35 cellular contexts compared by ENCODE assay signal in genomic region chr15:80768158-80768557, GRCh38. TPM values are rescaled to one million over a fixed set of nuclear protein-coding genes. Genes with fewer than 3 reads are reported as not detected.
"Had no signal": no experiment of that assay in that cellular context is flagged by ENCODE, and none has a peak within 500 bp of the region (broad histone marks: within the 10 kb centered on the region; RNA-seq: fewer than 3 reads in every experiment).

No MANE protein-coding gene starts in this region.

- H3K36me3 Mint-ChIP-seq: activated CD8-positive, alpha-beta memory T cell treated with anti-CD3 and anti-CD28 coated beads, Interleukin-2, amount 10 ng/mL, durations not matched to agents 7 days and 5 days; activated naive CD4-positive, alpha-beta T cell treated with anti-CD3 and anti-CD28 coated beads, Interleukin-2, amount 10 ng/mL, durations not matched to agents 7 days and 5 days; activated naive CD4-positive, alpha-beta T cell treated with anti-CD3 and anti-CD28 coated beads, Interleukin-2, amount 50 U/mL, for 24 hours; activated naive CD8-positive, alpha-beta T cell; activated naive CD8-positive, alpha-beta T cell treated with anti-CD3 and anti-CD28 coated beads, Interleukin-2, amount 10 ng/mL, durations not matched to agents 7 days and 5 days; brain had no signal

- H3K4me3 ChIP-seq: ascending aorta, cardiac muscle cell had no signal

- H3K36me3 ChIP-seq: ascending aorta, cardiac muscle cell had no signal

- H3K9me3 Mint-ChIP-seq: activated B cell treated with CpG ODN at 0.5 μM for 24 hours; activated CD4-positive, alpha-beta memory T cell treated with anti-CD3 and anti-CD28 coated beads, Interleukin-2, amount 10 ng/mL, durations not matched to agents 7 days and 5 days; activated CD4-positive, alpha-beta T cell treated with anti-CD3 and anti-CD28 coated beads, Interleukin-2, amount 10 ng/mL, durations not matched to agents 7 days and 5 days; activated naive CD4-positive, alpha-beta T cell treated with anti-CD3 and anti-CD28 coated beads, Interleukin-2, amount 10 ng/mL, durations not matched to agents 7 days and 5 days; activated naive CD4-positive, alpha-beta T cell treated with anti-CD3 and anti-CD28 coated beads, Interleukin-2, amount 50 U/mL, for 24 hours; activated naive CD8-positive, alpha-beta T cell treated with anti-CD3 and anti-CD28 coated beads, Interleukin-2, amount 10 ng/mL, durations not matched to agents 7 days and 5 days; activated naive CD8-positive, alpha-beta T cell treated with anti-CD3 and anti-CD28 coated beads, Interleukin-2, amount 50 U/mL, for 24 hours; activated T-cell treated with anti-CD3 and anti-CD28 coated beads, Interleukin-2, amount 50 U/mL, for 24 hours; activated T-helper 2 cell treated with anti-CD3 and anti-CD28 coated beads, Interferon-gamma antibody, Interleukin-2, Interleukin-4, amounts not matched to agents 10 μg/mL and 5 μg/mL and 100 μg/mL, durations not matched to agents 14 hours and 24 hours and 36 hours; central memory CD8-positive, alpha-beta T cell; T-helper 1 cell treated with Interleukin-12 subunit alpha and Interleukin-12 subunit beta and Interleukin-4 antibody, amounts not matched to agents 30 μg/mL and 1 μg/mL, for 36 hours; T-helper 2 cell treated with Interferon-gamma antibody and Interleukin-4, amounts not matched to agents 5 μg/mL and 100 μg/mL, for 36 hours had no signal

- H3K27ac Mint-ChIP-seq: activated B cell treated with CpG ODN at 0.5 μM for 24 hours; activated CD4-positive, alpha-beta memory T cell treated with anti-CD3 and anti-CD28 coated beads, Interleukin-2, amount 10 ng/mL, durations not matched to agents 7 days and 5 days; activated CD4-positive, alpha-beta T cell treated with anti-CD3 and anti-CD28 coated beads, Interleukin-2, amount 10 ng/mL, durations not matched to agents 7 days and 5 days; activated CD8-positive, alpha-beta memory T cell treated with anti-CD3 and anti-CD28 coated beads, Interleukin-2, amount 10 ng/mL, durations not matched to agents 7 days and 5 days; activated CD8-positive, alpha-beta T cell treated with anti-CD3 and anti-CD28 coated beads, Interleukin-2, amount 10 ng/mL, durations not matched to agents 7 days and 5 days; activated naive CD4-positive, alpha-beta T cell treated with anti-CD3 and anti-CD28 coated beads, Interleukin-2, amount 10 ng/mL, durations not matched to agents 7 days and 5 days; activated naive CD4-positive, alpha-beta T cell treated with anti-CD3 and anti-CD28 coated beads, Interleukin-2, amount 50 U/mL, for 24 hours; activated naive CD8-positive, alpha-beta T cell; activated naive CD8-positive, alpha-beta T cell treated with anti-CD3 and anti-CD28 coated beads, Interleukin-2, amount 10 ng/mL, durations not matched to agents 7 days and 5 days; activated naive CD8-positive, alpha-beta T cell treated with anti-CD3 and anti-CD28 coated beads, Interleukin-2, amount 50 U/mL, for 24 hours; activated T-cell treated with anti-CD3 and anti-CD28 coated beads, Interleukin-2, amount 50 U/mL, for 24 hours; activated T-helper 2 cell treated with anti-CD3 and anti-CD28 coated beads, Interferon-gamma antibody, Interleukin-2, Interleukin-4, amounts not matched to agents 10 μg/mL and 5 μg/mL and 100 μg/mL, durations not matched to agents 14 hours and 24 hours and 36 hours; brain; T-helper 1 cell treated with Interleukin-12 subunit alpha and Interleukin-12 subunit beta and Interleukin-4 antibody, amounts not matched to agents 30 μg/mL and 1 μg/mL, for 36 hours; T-helper 2 cell treated with Interferon-gamma antibody and Interleukin-4, amounts not matched to agents 5 μg/mL and 100 μg/mL, for 36 hours had no signal

- ATAC-seq: activated CD8-positive, alpha-beta memory T cell treated with anti-CD3 and anti-CD28 coated beads, Interleukin-2, amount 10 ng/mL, durations not matched to agents 7 days and 5 days; activated CD8-positive, alpha-beta T cell treated with anti-CD3 and anti-CD28 coated beads, Interleukin-2, amount 10 ng/mL, durations not matched to agents 7 days and 5 days; activated naive CD8-positive, alpha-beta T cell treated with anti-CD3 and anti-CD28 coated beads, Interleukin-2, amount 50 U/mL, for 24 hours had no signal

- H3K4me3 Mint-ChIP-seq: activated B cell treated with CpG ODN at 0.5 μM for 24 hours; activated CD4-positive, alpha-beta memory T cell treated with anti-CD3 and anti-CD28 coated beads, Interleukin-2, amount 10 ng/mL, durations not matched to agents 7 days and 5 days; activated CD4-positive, alpha-beta T cell treated with anti-CD3 and anti-CD28 coated beads, Interleukin-2, amount 10 ng/mL, durations not matched to agents 7 days and 5 days; activated CD8-positive, alpha-beta memory T cell treated with anti-CD3 and anti-CD28 coated beads, Interleukin-2, amount 10 ng/mL, durations not matched to agents 7 days and 5 days; activated CD8-positive, alpha-beta T cell treated with anti-CD3 and anti-CD28 coated beads, Interleukin-2, amount 10 ng/mL, durations not matched to agents 7 days and 5 days; activated naive CD4-positive, alpha-beta T cell treated with anti-CD3 and anti-CD28 coated beads, Interleukin-2, amount 10 ng/mL, durations not matched to agents 7 days and 5 days; activated naive CD4-positive, alpha-beta T cell treated with anti-CD3 and anti-CD28 coated beads, Interleukin-2, amount 50 U/mL, for 24 hours; activated naive CD8-positive, alpha-beta T cell; activated naive CD8-positive, alpha-beta T cell treated with anti-CD3 and anti-CD28 coated beads, Interleukin-2, amount 10 ng/mL, durations not matched to agents 7 days and 5 days; activated naive CD8-positive, alpha-beta T cell treated with anti-CD3 and anti-CD28 coated beads, Interleukin-2, amount 50 U/mL, for 24 hours; activated T-cell treated with anti-CD3 and anti-CD28 coated beads, Interleukin-2, amount 50 U/mL, for 24 hours; brain; central memory CD8-positive, alpha-beta T cell; T-helper 1 cell treated with Interleukin-12 subunit alpha and Interleukin-12 subunit beta and Interleukin-4 antibody, amounts not matched to agents 30 μg/mL and 1 μg/mL, for 36 hours; T-helper 2 cell treated with Interferon-gamma antibody and Interleukin-4, amounts not matched to agents 5 μg/mL and 100 μg/mL, for 36 hours had no signal

- H3K4me1 Mint-ChIP-seq: activated B cell treated with CpG ODN at 0.5 μM for 24 hours; activated CD4-positive, alpha-beta memory T cell treated with anti-CD3 and anti-CD28 coated beads, Interleukin-2, amount 10 ng/mL, durations not matched to agents 7 days and 5 days; activated CD4-positive, alpha-beta T cell treated with anti-CD3 and anti-CD28 coated beads, Interleukin-2, amount 10 ng/mL, durations not matched to agents 7 days and 5 days; activated CD8-positive, alpha-beta memory T cell treated with anti-CD3 and anti-CD28 coated beads, Interleukin-2, amount 10 ng/mL, durations not matched to agents 7 days and 5 days; activated naive CD4-positive, alpha-beta T cell treated with anti-CD3 and anti-CD28 coated beads, Interleukin-2, amount 10 ng/mL, durations not matched to agents 7 days and 5 days; activated naive CD4-positive, alpha-beta T cell treated with anti-CD3 and anti-CD28 coated beads, Interleukin-2, amount 50 U/mL, for 24 hours; activated naive CD8-positive, alpha-beta T cell treated with anti-CD3 and anti-CD28 coated beads, Interleukin-2, amount 10 ng/mL, durations not matched to agents 7 days and 5 days had no signal

- H3K4me1 ChIP-seq: ascending aorta had no signal

- H3K27ac ChIP-seq: ascending aorta, cardiac muscle cell, VCaP had no signal

- H3K9me3 ChIP-seq: ascending aorta had no signal

- H3K27me3 Mint-ChIP-seq: activated naive CD4-positive, alpha-beta T cell treated with anti-CD3 and anti-CD28 coated beads, Interleukin-2, amount 50 U/mL, for 24 hours; activated naive CD8-positive, alpha-beta T cell treated with anti-CD3 and anti-CD28 coated beads, Interleukin-2, amount 50 U/mL, for 24 hours; central memory CD8-positive, alpha-beta T cell had no signal

- DNase-seq: activated B cell treated with CpG ODN at 0.5 μM for 24 hours; activated CD4-positive, alpha-beta memory T cell treated with anti-CD3 and anti-CD28 coated beads, Interleukin-2, amount 10 ng/mL, durations not matched to agents 7 days and 5 days; activated CD4-positive, alpha-beta T cell treated with anti-CD3 and anti-CD28 coated beads for 48 hours; activated CD4-positive, alpha-beta T cell treated with anti-CD3 and anti-CD28 coated beads, Interleukin-2, amount 10 ng/mL, durations not matched to agents 7 days and 5 days; activated CD4-positive, alpha-beta T cell treated with anti-CD3 and anti-CD28 coated beads, Interleukin-2, amount 50 U/mL, for 48 hours; activated CD4-positive, CD25-positive, alpha-beta regulatory T cell treated with anti-CD3 and anti-CD28 coated beads, Interleukin-2, amount 50 U/mL, for 72 hours; activated CD8-positive, alpha-beta memory T cell treated with anti-CD3 and anti-CD28 coated beads for 24 hours; activated CD8-positive, alpha-beta memory T cell treated with anti-CD3 and anti-CD28 coated beads, Interleukin-2, amount 10 ng/mL, durations not matched to agents 7 days and 5 days; activated CD8-positive, alpha-beta memory T cell treated with anti-CD3 and anti-CD28 coated beads, Interleukin-2, amount 50 U/mL, for 48 hours; activated CD8-positive, alpha-beta T cell treated with anti-CD3 and anti-CD28 coated beads, Interleukin-2, amount 10 ng/mL, durations not matched to agents 7 days and 5 days; activated effector memory CD4-positive, alpha-beta T cell treated with Interleukin-2 at 50 U/mL for 16 hours; activated gamma-delta T cell; activated naive CD4-positive, alpha-beta T cell treated with anti-CD3 and anti-CD28 coated beads, Interleukin-2, amount 10 ng/mL, durations not matched to agents 7 days and 5 days; activated naive CD4-positive, alpha-beta T cell treated with Interleukin-2 at 50 U/mL for 16 hours; activated naive CD8-positive, alpha-beta T cell treated with anti-CD3 and anti-CD28 coated beads, Interleukin-2, amount 10 ng/mL, durations not matched to agents 7 days and 5 days; activated naive CD8-positive, alpha-beta T cell treated with anti-CD3 and anti-CD28 coated beads, Interleukin-2, amount 50 U/mL, for 24 hours; activated T-cell treated with anti-CD3 and anti-CD28 coated beads, Interleukin-2, amount 50 U/mL, for 24 hours; activated T-cell treated with anti-CD3 and anti-CD28 coated beads, Interleukin-2, amount 50 U/mL, for 48 hours; amygdala; anterior cingulate cortex; caudate nucleus; cerebellar nuclear complex; T-helper 1 cell; T-helper 2 cell; T-helper 9 cell had no signal

- H3K27me3 ChIP-seq: ascending aorta had no signal

RNA-seq across cellular contexts. Expression of gene CEMIP, which starts 11.0 kb away (rescaled TPM):
- total RNA-seq: activated B cell treated with CpG ODN at 0.5 μM for 24 hours; activated CD4-positive, alpha-beta memory T cell treated with anti-CD3 and anti-CD28 coated beads, Interleukin-2, amount 10 ng/mL, durations not matched to agents 7 days and 5 days; activated CD4-positive, alpha-beta T cell treated with anti-CD3 and anti-CD28 coated beads, Interleukin-2, amount 10 ng/mL, durations not matched to agents 7 days and 5 days; activated CD8-positive, alpha-beta memory T cell treated with anti-CD3 and anti-CD28 coated beads, Interleukin-2, amount 10 ng/mL, durations not matched to agents 7 days and 5 days; activated CD8-positive, alpha-beta T cell treated with anti-CD3 and anti-CD28 coated beads, Interleukin-2, amount 10 ng/mL, durations not matched to agents 7 days and 5 days; ascending aorta had no signal
